19 cellular contexts compared by ENCODE assay signal in the genomic region with DNA sequence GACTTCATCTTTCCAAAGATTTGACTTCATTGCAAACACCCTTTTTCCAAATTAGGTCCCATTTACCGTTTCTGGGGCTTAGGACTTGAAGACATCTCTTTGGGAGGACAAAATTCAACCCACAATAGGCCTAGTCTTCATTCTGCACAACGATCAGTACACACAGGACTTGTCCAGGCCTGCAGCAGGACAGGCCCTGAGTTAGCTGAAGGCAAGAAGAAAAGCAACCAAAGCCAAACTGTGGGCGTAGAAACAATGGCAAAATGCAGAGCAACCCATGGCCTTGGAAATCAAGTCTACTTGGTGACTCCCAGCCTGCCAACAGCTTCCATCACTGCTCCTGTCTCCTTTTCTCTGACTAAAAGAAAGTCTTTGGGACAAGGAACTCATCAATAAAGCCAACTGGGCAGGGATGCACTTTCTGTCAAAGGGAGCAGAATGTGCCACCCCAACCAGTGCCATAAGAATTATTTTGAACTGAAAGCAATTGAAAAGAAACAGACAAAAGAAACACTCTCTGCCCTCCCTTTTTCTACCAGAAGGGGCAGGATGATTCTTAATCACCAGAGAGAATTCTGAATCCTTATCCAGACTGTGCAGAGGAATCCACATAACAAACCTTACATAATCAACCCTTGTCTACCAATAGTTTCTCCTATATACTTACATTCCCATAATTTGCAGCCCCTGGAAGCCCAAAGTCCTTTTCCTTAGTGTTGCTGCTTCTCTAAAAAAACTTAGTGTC.
DNase-seq lines count a peak whose midpoint lies in the region; ATAC-seq and TF ChIP-seq lines count a peak whose summit lies in the region.
"Had no signal": no experiment of that assay in that cellular context is flagged by ENCODE, and none has a peak within 500 bp of the region (broad histone marks: within the 10 kb centered on the region; RNA-seq: fewer than 3 reads in every experiment).

No MANE protein-coding gene starts in this region.

- peak; percentile 26 for TF ChIP-seq CTCF in fibroblast of mammary gland (conservative IDR thresholded peaks at IDR 0.05; ENCODE audit: control insufficient read depth, insufficient read depth, low read depth, low read length)
- peak; percentile 39 for TF ChIP-seq CTCF in retinal pigment epithelial cell (conservative IDR thresholded peaks at IDR 0.05; ENCODE audit: low read depth, low read length)
- no peak for TF ChIP-seq CTCF in ascending aorta (IDR thresholded peaks at IDR 0.05)

- H3K4me3 ChIP-seq in fibroblast of mammary gland (ENCODE audit: control insufficient read depth, low read depth, low read length): no peak overlapping the region
- no peak overlapping the region for H3K4me3 ChIP-seq in retinal pigment epithelial cell (ENCODE audit: low read length)
- no peak overlapping the region for H3K4me3 ChIP-seq in ascending aorta
- H3K4me3 ChIP-seq: coronary artery, esophagus squamous epithelium, K562, pancreas, tibial artery had no signal

- no peaks in the 10 kb centered on the region for H3K27me3 ChIP-seq in ascending aorta
- H3K27me3 ChIP-seq: esophagus squamous epithelium, pancreas, tibial artery had no signal

- no peaks in the 10 kb centered on the region for H3K4me1 ChIP-seq in ascending aorta
- H3K4me1 ChIP-seq: pancreas, tibial artery had no signal

- intact Hi-C loops in ascending aorta (cut with DNase I): no loop called here

- peak; percentile 29; the same call in 1 of the 3 replicates for ATAC-seq in SK-N-SH treated with all-trans-retinoic acid at 6 μM for 48 hours
- ATAC-seq: K562, pancreas had no signal

- DNase-seq in DMS 273 (lab: John Stamatoyannopoulos, UW; ENCODE audit: unreplicated experiment) (peak; percentile 0), DMS 273 treated with DMSO at 0.1 percent for 48 hours (lab: John Stamatoyannopoulos, UW) (no peak), fibroblast of mammary gland (ENCODE audit: low read depth) (no peak), retinal pigment epithelial cell (ENCODE audit: low read depth) (no peak), NCI-H1417 (lab: John Stamatoyannopoulos, UW) (no peak), ascending aorta (ENCODE audit: low spot score in 2 of 2) (no peak)
- no peak for DNase-seq in stimulated activated CD4-positive, alpha-beta T cell treated with anti-CD3 and anti-CD28 coated beads, Interleukin-4, amount 100 ng/mL, for 4 hours
- DNase-seq: activated gamma-delta T cell; CD4-positive, alpha-beta T cell; esophagus squamous epithelium; NCI-H1105; NK-92 treated with Interleukin-12 subunit alpha and Interleukin-12 subunit beta, amount 100 ng/mL, for 24 hours; pancreas; SHP77; T-helper 2 cell; tibial artery had no signal

- no peak overlapping the region for H3K27ac ChIP-seq in ascending aorta
- H3K27ac ChIP-seq: coronary artery, pancreas, tibial artery had no signal

- no peaks in the 10 kb centered on the region for H3K9me3 ChIP-seq in ascending aorta
- H3K9me3 ChIP-seq: esophagus squamous epithelium, pancreas, tibial artery had no signal

- H3K36me3 ChIP-seq in ascending aorta: no peaks in the 10 kb centered on the region
- H3K36me3 ChIP-seq: esophagus squamous epithelium, pancreas, tibial artery had no signal

TF ChIP-seq in SK-N-SH treated with all-trans-retinoic acid at 6 μM for 48 hours, 23 proteins besides CTCF, POLR2A, EP300 and RAD21:
- no peak for TF ChIP-seq GLIS3 (CRISPR knock-in tag; IDR thresholded peaks at IDR 0.05)
- TF ChIP-seq, protein P1, sequence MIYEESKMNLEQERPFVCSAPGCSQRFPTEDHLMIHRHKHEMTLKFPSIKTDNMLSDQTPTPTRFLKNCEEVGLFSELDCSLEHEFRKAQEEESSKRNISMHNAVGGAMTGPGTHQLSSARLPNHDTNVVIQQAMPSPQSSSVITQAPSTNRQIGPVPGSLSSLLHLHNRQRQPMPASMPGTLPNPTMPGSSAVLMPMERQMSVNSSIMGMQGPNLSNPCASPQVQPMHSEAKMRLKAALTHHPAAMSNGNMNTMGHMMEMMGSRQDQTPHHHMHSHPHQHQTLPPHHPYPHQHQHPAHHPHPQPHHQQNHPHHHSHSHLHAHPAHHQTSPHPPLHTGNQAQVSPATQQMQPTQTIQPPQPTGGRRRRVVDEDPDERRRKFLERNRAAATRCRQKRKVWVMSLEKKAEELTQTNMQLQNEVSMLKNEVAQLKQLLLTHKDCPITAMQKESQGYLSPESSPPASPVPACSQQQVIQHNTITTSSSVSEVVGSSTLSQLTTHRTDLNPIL (CRISPR knock-in tag; IDR thresholded peaks at IDR 0.05; ENCODE audit: low read depth): no peak
- no peak for TF ChIP-seq ZC3H10 (CRISPR knock-in tag; IDR thresholded peaks at IDR 0.05)
- no peak for TF ChIP-seq ESRRG (CRISPR knock-in tag; IDR thresholded peaks at IDR 0.05)
- TF ChIP-seq ISL1 (CRISPR knock-in tag; IDR thresholded peaks at IDR 0.05): no peak
- no peak for TF ChIP-seq SNAI2 (CRISPR knock-in tag; IDR thresholded peaks at IDR 0.05)
- TF ChIP-seq, protein P2, sequence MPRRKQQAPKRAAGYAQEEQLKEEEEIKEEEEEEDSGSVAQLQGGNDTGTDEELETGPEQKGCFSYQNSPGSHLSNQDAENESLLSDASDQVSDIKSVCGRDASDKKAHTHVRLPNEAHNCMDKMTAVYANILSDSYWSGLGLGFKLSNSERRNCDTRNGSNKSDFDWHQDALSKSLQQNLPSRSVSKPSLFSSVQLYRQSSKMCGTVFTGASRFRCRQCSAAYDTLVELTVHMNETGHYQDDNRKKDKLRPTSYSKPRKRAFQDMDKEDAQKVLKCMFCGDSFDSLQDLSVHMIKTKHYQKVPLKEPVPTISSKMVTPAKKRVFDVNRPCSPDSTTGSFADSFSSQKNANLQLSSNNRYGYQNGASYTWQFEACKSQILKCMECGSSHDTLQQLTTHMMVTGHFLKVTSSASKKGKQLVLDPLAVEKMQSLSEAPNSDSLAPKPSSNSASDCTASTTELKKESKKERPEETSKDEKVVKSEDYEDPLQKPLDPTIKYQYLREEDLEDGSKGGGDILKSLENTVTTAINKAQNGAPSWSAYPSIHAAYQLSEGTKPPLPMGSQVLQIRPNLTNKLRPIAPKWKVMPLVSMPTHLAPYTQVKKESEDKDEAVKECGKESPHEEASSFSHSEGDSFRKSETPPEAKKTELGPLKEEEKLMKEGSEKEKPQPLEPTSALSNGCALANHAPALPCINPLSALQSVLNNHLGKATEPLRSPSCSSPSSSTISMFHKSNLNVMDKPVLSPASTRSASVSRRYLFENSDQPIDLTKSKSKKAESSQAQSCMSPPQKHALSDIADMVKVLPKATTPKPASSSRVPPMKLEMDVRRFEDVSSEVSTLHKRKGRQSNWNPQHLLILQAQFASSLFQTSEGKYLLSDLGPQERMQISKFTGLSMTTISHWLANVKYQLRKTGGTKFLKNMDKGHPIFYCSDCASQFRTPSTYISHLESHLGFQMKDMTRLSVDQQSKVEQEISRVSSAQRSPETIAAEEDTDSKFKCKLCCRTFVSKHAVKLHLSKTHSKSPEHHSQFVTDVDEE (CRISPR knock-in tag; IDR thresholded peaks at IDR 0.05): no peak
- TF ChIP-seq ZNF565 (CRISPR knock-in tag; conservative IDR thresholded peaks at IDR 0.05; ENCODE audit: low read depth): no peak
- no peak for TF ChIP-seq TOX (CRISPR knock-in tag; IDR thresholded peaks at IDR 0.05; ENCODE audit: borderline replicate concordance)

Comparison
In these comparisons a context has a peak if more than half of its experiments do, and no peak if none do; other contexts are left out.
1. CTCF ChIP-seq: peak in fibroblast of mammary gland (single experiment) and retinal pigment epithelial cell (single experiment); none in ascending aorta (0 of 3).